ENCODE assay signal across 9 cellular contexts in the genomic region with DNA sequence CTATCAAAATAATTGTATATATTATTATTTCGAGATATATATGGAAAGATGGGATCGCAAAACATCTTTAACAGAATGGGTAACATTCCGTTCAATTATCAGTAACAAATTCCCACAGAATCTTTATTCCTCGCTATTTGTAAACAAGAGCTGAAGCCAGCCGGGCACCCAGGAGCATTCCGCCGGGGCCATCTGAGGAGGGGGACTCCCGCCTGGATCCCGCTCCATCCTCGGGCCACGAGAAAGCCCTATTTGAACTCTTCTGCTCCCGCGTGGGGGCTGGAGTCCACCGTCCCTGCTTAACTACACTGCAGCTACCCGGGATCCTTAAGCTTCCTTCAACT. TPM values are rescaled to one million over a fixed set of nuclear protein-coding genes. Genes with fewer than 3 reads are reported as not detected.
DNase-seq lines count a peak whose midpoint lies in the region; ATAC-seq and TF ChIP-seq lines count a peak whose summit lies in the region.
"Had no signal": no experiment of that assay in that cellular context is flagged by ENCODE, and none has a peak within 500 bp of the region (broad histone marks: within the 10 kb centered on the region; RNA-seq: fewer than 3 reads in every experiment).

No MANE protein-coding gene starts in this region.

- peaks cover 7% of the 10 kb centered on the region; the same call in 1 of the 2 replicates for H3K4me1 ChIP-seq in BE2C
- no peaks in the 10 kb centered on the region for H3K4me1 ChIP-seq in NT2/D1 (ENCODE audit: insufficient read depth, insufficient read length)
- no peaks in the 10 kb centered on the region for H3K4me1 ChIP-seq in neuron (ENCODE audit: insufficient read depth, low read length)

- TF ChIP-seq CTCF in BE2C (IDR thresholded peaks at IDR 0.05; ENCODE audit: low read depth, low read length) (no peak), epithelial cell of esophagus (IDR thresholded peaks at IDR 0.05; ENCODE audit: insufficient read depth, low read depth, low read length, missing control alignments) (no peak)

- H3K9ac ChIP-seq in NT2/D1 (ENCODE audit: insufficient read length, low read depth): peak overlapping the region; percentile 82

- no peaks in the 10 kb centered on the region for H3K36me3 ChIP-seq in BE2C
- H3K36me3 ChIP-seq in NT2/D1 (ENCODE audit: insufficient read depth, insufficient read length, low read length): no peaks in the 10 kb centered on the region
- H3K36me3 ChIP-seq in neuron (ENCODE audit: insufficient read depth, low read length): no peaks in the 10 kb centered on the region

- no peak for ATAC-seq in HG03571 (IDR thresholded peaks at IDR 0.05; ENCODE audit: unreplicated experiment)

- DNase-seq in BE2C: no peak
- no peak for DNase-seq in NT2/D1 (ENCODE audit: low read depth, low spot score)
- DNase-seq in epithelial cell of esophagus (ENCODE audit: low read depth): no peak
- no peak for DNase-seq in activated gamma-delta T cell treated with Interleukin-2 at 50 U/mL for 16 hours
- DNase-seq in NCI-H1048 (lab: John Stamatoyannopoulos, UW): no peak
- no peak for DNase-seq in NCI-H187 (lab: John Stamatoyannopoulos, UW)
- DNase-seq: NCI-H774 had no signal

- no peaks in the 10 kb centered on the region for H3K9me3 ChIP-seq in BE2C
- H3K9me3 ChIP-seq in NT2/D1 (ENCODE audit: insufficient read depth, low read length): no peaks in the 10 kb centered on the region
- peaks cover 10% of the 10 kb centered on the region for H3K9me3 ChIP-seq in neuron (ENCODE audit: low read length)

- peaks cover 21% of the 10 kb centered on the region for H3K27me3 ChIP-seq in BE2C
- H3K27me3 ChIP-seq in NT2/D1 (ENCODE audit: insufficient read depth, insufficient read length): peaks cover 28% of the 10 kb centered on the region
- peaks cover 56% of the 10 kb centered on the region for H3K27me3 ChIP-seq in neuron (ENCODE audit: insufficient read depth, low read length)

- H3K4me3 ChIP-seq in BE2C (ENCODE audit: low read depth, low read length) (peak overlapping the region; percentile 65), NT2/D1 (ENCODE audit: insufficient read length, low read depth) (peak overlapping the region; percentile 64), epithelial cell of esophagus (ENCODE audit: low read length) (peak overlapping the region; percentile 59), neuron (ENCODE audit: low read length) (no peak overlapping the region)

- H2AFZ ChIP-seq in neuron (ENCODE audit: low read depth, low read length): peak overlapping the region; percentile 81

RNA-seq across cellular contexts. Expression of gene GPR176, which starts 0.7 kb away (rescaled TPM):
- polyA plus RNA-seq in BE2C (2012; ENCODE audit: insufficient read depth, insufficient read length, low read depth): 4.5 TPM

RNA-seq across cellular contexts. Expression of gene EIF2AK4, which starts 14.5 kb away (rescaled TPM):
- polyA plus RNA-seq in BE2C (2012; ENCODE audit: insufficient read depth, insufficient read length, low read depth): 24.1 TPM
